9 cellular contexts compared by ENCODE assay signal in the genomic region with DNA sequence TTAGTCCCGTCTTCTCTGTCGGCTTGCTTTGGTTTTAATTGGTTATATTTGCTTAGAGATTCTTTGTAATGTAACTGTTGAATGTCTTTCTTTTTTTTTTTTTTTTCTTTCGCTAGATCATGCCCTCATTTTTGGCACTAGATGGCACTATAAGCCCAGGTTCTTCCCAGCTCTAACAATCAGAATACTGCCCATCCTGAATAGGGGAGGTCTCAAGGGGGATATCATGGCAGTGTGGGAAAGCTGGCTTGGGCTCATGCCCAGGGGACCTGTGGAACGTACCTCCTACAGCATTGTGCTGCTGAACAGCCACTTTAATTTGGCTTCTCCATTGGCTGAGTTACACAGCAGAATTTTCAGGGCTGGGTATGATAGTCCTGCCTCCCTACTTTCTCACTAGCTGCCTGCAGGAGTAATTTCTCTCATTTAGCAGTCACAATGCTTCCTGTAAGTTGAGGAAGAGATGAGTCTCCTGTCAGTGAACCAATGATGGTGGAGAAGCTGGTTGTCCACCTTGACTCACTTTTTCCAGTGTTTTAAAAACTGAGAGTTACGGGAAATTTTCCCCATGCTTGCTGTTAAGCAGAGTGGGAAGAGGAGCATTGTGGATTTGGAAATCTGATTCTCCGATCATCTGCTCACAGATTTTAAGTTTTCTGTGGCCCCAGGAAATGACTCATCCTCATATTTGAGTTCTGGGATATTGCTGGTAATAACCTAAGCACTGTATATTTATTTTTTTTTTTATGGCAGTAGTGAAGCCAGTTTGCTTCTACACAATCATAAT. TPM values are rescaled to one million over a fixed set of nuclear protein-coding genes. Genes with fewer than 3 reads are reported as not detected.
DNase-seq lines count a peak whose midpoint lies in the region; ATAC-seq and TF ChIP-seq lines count a peak whose summit lies in the region.
"Had no signal": no experiment of that assay in that cellular context is flagged by ENCODE, and none has a peak within 500 bp of the region (broad histone marks: within the 10 kb centered on the region; RNA-seq: fewer than 3 reads in every experiment).

No MANE protein-coding gene starts in this region.

- no peaks in the 10 kb centered on the region for H3K36me3 Mint-ChIP-seq in activated naive CD8-positive, alpha-beta T cell treated with anti-CD3 and anti-CD28 coated beads, Interleukin-2, amount 50 U/mL, for 24 hours (ENCODE audit: low read depth)

- H3K9me2 ChIP-seq in OCI-LY1 (ENCODE audit: low read depth, low read length), result no peaks in the 10 kb centered on the region

- DNase-seq in left ventricle myocardium inferior (no peak), Right ventricle myocardium superior (no peak), fibroblast of lung (ENCODE audit: low read depth in 2 of 2) (peak; percentile 79 to 86), posterior cingulate gyrus (no peak)
- no peak for DNase-seq in activated naive CD8-positive, alpha-beta T cell treated with anti-CD3 and anti-CD28 coated beads, Interleukin-2, amount 50 U/mL, for 24 hours
- DNase-seq: NCI-H1436 had no signal

- ATAC-seq in Right ventricle myocardium superior (ENCODE audit: poor library complexity), result no peak
- no peak for ATAC-seq in GM18907 (IDR thresholded peaks at IDR 0.05; ENCODE audit: unreplicated experiment)
- ATAC-seq in activated naive CD8-positive, alpha-beta T cell treated with anti-CD3 and anti-CD28 coated beads, Interleukin-2, amount 50 U/mL, for 24 hours, result no peak
- ATAC-seq in HG02642 (IDR thresholded peaks at IDR 0.05; ENCODE audit: poor library complexity, unreplicated experiment), result no peak

- H3K4me3 ChIP-seq in left ventricle myocardium inferior (no peak overlapping the region), OCI-LY1 (ENCODE audit: low read depth, low read length, poor library complexity, severe bottlenecking) (no peak overlapping the region), fibroblast of lung (replicated peaks in 1 of 4; ENCODE audit: control extremely low read depth in 1 of 4, insufficient read depth in 1 of 4, low read depth in 3 of 4, low read length in 4 of 4) (peak overlapping the region in 1 of 4 experiments; percentile 19)

- no peak overlapping the region for H3K4me3 Mint-ChIP-seq in activated naive CD8-positive, alpha-beta T cell treated with anti-CD3 and anti-CD28 coated beads, Interleukin-2, amount 50 U/mL, for 24 hours

- peaks cover 33% of the 10 kb centered on the region for H3K9me3 ChIP-seq in left ventricle myocardium inferior (replicated peaks)
- H3K9me3 ChIP-seq in OCI-LY1 (ENCODE audit: low read length), result peaks cover 11% of the 10 kb centered on the region
- H3K9me3 ChIP-seq in fibroblast of lung (ENCODE audit: control insufficient read depth, insufficient read depth, low read depth, low read length), result no peaks in the 10 kb centered on the region

- H4K20me1 ChIP-seq in OCI-LY1 (ENCODE audit: insufficient read depth, low read length), result no peaks in the 10 kb centered on the region
- no peaks in the 10 kb centered on the region for H4K20me1 ChIP-seq in fibroblast of lung (ENCODE audit: control insufficient read depth, extremely low read depth, insufficient read depth, low read length)

- no peaks in the 10 kb centered on the region for H3K27me3 Mint-ChIP-seq in activated naive CD8-positive, alpha-beta T cell treated with anti-CD3 and anti-CD28 coated beads, Interleukin-2, amount 50 U/mL, for 24 hours

- no peak overlapping the region for H3K9ac ChIP-seq in OCI-LY1 (ENCODE audit: low read length)
- H3K9ac ChIP-seq in fibroblast of lung (ENCODE audit: insufficient read depth, low read length), result no peak overlapping the region

- no peaks in the 10 kb centered on the region for H3F3A ChIP-seq in OCI-LY1 (ENCODE audit: insufficient read depth, low read length)

- intact Hi-C loops in left ventricle myocardium inferior (cut with micrococcal nuclease), result no loop called here
- intact Hi-C loops in Right ventricle myocardium superior (cut with DNase I), result loop anchor here (10.0 kb wide), 1 partner anchor 204 kb away; no protein-coding TSS in a partner anchor
- intact Hi-C loops in posterior cingulate gyrus (cut with DNase I), result no loop called here

- no peaks in the 10 kb centered on the region for H3K4me1 Mint-ChIP-seq in activated naive CD8-positive, alpha-beta T cell treated with anti-CD3 and anti-CD28 coated beads, Interleukin-2, amount 50 U/mL, for 24 hours

- H3K9me3 Mint-ChIP-seq in activated naive CD8-positive, alpha-beta T cell treated with anti-CD3 and anti-CD28 coated beads, Interleukin-2, amount 50 U/mL, for 24 hours, result peaks cover 29% of the 10 kb centered on the region

- H3K27ac Mint-ChIP-seq in activated naive CD8-positive, alpha-beta T cell treated with anti-CD3 and anti-CD28 coated beads, Interleukin-2, amount 50 U/mL, for 24 hours, result no peak overlapping the region

- H3K36me3 ChIP-seq in left ventricle myocardium inferior, result no peaks in the 10 kb centered on the region
- H3K36me3 ChIP-seq in OCI-LY1 (ENCODE audit: insufficient read depth, low read length), result no peaks in the 10 kb centered on the region
- H3K36me3 ChIP-seq in fibroblast of lung (ENCODE audit: control insufficient read depth, insufficient read depth, low read length), result no peaks in the 10 kb centered on the region

- no peak overlapping the region for H2AFZ ChIP-seq in OCI-LY1 (ENCODE audit: low read length)
- H2AFZ ChIP-seq in fibroblast of lung (ENCODE audit: low read length), result peak overlapping the region; percentile 21

- TF ChIP-seq CTCF in left ventricle myocardium inferior (IDR thresholded peaks at IDR 0.05; ENCODE audit: borderline replicate concordance) (peak; percentile 34), OCI-LY1 (IDR thresholded peaks at IDR 0.05; ENCODE audit: low read length) (peak; percentile 65), fibroblast of lung (conservative IDR thresholded peaks at IDR 0.05 in 1 of 2, IDR thresholded peaks at IDR 0.05 in 1 of 2; ENCODE audit: low read depth in 1 of 2, low read length in 2 of 2) (peak; percentile 34 to 38)

- H3K79me2 ChIP-seq in OCI-LY1 (ENCODE audit: insufficient read depth, low read length) (no peaks in the 10 kb centered on the region), fibroblast of lung (ENCODE audit: control insufficient read depth, insufficient read depth, low read length) (no peaks in the 10 kb centered on the region)

- H3K4me1 ChIP-seq in left ventricle myocardium inferior (peaks cover under 1% of the 10 kb centered on the region), OCI-LY1 (ENCODE audit: insufficient read depth, low read length, severe bottlenecking) (no peaks in the 10 kb centered on the region), fibroblast of lung (ENCODE audit: control insufficient read depth, extremely low read depth, insufficient read depth, low read length) (no peaks in the 10 kb centered on the region)

- H3K4me2 ChIP-seq in OCI-LY1 (ENCODE audit: low read length) (no peak overlapping the region), fibroblast of lung (ENCODE audit: extremely low read depth, insufficient read depth, low read length) (no peak overlapping the region)

- H3K27me3 ChIP-seq in left ventricle myocardium inferior (ENCODE audit: low read depth) (no peaks in the 10 kb centered on the region), OCI-LY1 (ENCODE audit: insufficient read depth, low read length) (no peaks in the 10 kb centered on the region), fibroblast of lung (ENCODE audit: control insufficient read depth, insufficient read depth, low read length) (no peaks in the 10 kb centered on the region)

- H3K27ac ChIP-seq in left ventricle myocardium inferior (replicated peaks) (no peak overlapping the region), OCI-LY1 (ENCODE audit: low read depth, low read length, poor library complexity, severe bottlenecking) (no peak overlapping the region), fibroblast of lung (ENCODE audit: insufficient read depth, low read length) (no peak overlapping the region)

RNA-seq across cellular contexts. Expression of a gene that starts 47.2 kb away (rescaled TPM):
- total RNA-seq in left ventricle myocardium inferior, result 0.14 TPM
- 0.16 TPM for total RNA-seq in Right ventricle myocardium superior
- under 0.01 and 0.17 TPM in 2 replicates for total RNA-seq in fibroblast of lung
- 0.02 TPM in 1 of 2 replicates, not detected in the other for polyA plus RNA-seq in fibroblast of lung
- polyA plus RNA-seq in fibroblast of lung (2012), result 0.03 TPM in 1 of 2 replicates, not detected in the other
- polyA minus RNA-seq in fibroblast of lung (ENCODE audit: low replicate concordance), result not detected in 2 replicates

Comparison
In these comparisons a context has a peak if more than half of its experiments do, and no peak if none do; other contexts are left out.
1. DNase-seq: peak in fibroblast of lung (2 of 2); none in left ventricle myocardium inferior (single experiment), Right ventricle myocardium superior (single experiment), posterior cingulate gyrus (0 of 10) and activated naive CD8-positive, alpha-beta T cell treated with anti-CD3 and anti-CD28 coated beads, Interleukin-2, amount 50 U/mL, for 24 hours (single experiment).
2. Peak in every context shown above with its lines, with median percentiles within 50 percentile points of each other: CTCF ChIP-seq.